Comparison of ENCODE assay signal across 8 cellular contexts in the genomic region with DNA sequence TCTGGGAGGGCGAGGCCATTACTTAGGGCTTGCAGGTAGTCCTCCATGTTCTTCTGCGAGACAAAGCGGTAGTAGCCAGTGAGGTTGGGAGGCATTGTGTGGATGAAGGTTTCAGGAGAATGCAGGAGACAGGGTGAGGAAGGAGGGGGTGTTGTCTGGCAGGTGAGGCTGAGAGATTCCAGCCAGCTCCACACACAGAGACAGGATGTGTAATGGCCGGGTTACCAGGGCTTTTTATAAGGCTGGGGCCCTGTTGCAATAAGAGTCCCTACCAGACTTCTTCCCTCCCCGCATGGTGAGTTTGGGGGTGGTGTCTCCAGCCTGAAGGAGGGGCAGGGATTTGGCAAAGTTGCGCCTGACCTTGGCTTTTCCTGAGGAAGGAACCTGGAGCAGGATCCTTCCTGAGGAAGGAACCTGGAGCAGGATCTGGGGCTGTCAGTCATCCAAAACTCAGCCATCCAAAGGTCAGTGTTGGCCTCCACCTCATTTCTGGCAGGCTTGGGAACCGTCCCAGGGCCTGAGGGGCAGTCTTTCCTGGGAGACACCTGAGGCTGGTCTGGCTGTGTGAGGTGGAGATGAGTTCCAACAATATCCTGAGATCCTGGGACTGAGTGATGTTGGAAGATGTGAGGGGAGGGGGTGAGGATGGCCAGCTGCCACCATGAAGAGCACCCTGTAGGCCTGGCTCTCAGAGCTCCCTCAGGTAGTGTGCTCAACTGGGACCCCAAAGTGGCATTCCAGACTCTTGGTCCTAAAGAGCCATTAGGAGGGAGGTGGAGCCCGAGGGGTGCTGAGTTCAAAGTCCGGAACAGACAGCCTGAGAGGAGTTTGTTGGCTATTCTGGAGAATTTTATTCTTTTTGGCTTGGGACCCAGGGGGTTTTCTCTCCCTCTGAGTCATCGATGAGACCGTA. TPM values are rescaled to one million over a fixed set of nuclear protein-coding genes. Genes with fewer than 3 reads are reported as not detected.
DNase-seq lines count a peak whose midpoint lies in the region; ATAC-seq and TF ChIP-seq lines count a peak whose summit lies in the region.

A gene with protein sequence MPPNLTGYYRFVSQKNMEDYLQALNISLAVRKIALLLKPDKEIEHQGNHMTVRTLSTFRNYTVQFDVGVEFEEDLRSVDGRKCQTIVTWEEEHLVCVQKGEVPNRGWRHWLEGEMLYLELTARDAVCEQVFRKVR (minus strand): TSS at position 209 of the 913 bp plus-strand sequence. CDS start 114 bp downstream, at position 95.

- WGBS in iPS DF 6.9 (ENCODE audit: insufficient coverage, insufficient read length): no CpG with 5 or more reads among the region's 11 CpGs

- no peak for TF ChIP-seq CTCF in HEK293 (tag by site-specific recombination; IDR thresholded peaks at IDR 0.05)
- TF ChIP-seq CTCF in WERI-Rb-1 (IDR thresholded peaks at IDR 0.05; ENCODE audit: low read depth, low read length): no peak

- no peaks in the 10 kb centered on the region for H3K9me3 ChIP-seq in HEK293 (ENCODE audit: control insufficient read depth, insufficient read depth, low read depth, low read length)
- no peaks in the 10 kb centered on the region for H3K9me3 ChIP-seq in WERI-Rb-1 (ENCODE audit: severe bottlenecking)
- H3K9me3 ChIP-seq in iPS DF 6.9 (ENCODE audit: control insufficient read depth, insufficient read depth, low read length): no peaks in the 10 kb centered on the region
- no peaks in the 10 kb centered on the region for H3K9me3 ChIP-seq in skeletal muscle tissue (ENCODE audit: control insufficient read depth in 3 of 3, low read length in 3 of 3)

- no peak for ATAC-seq in GM18520 (IDR thresholded peaks at IDR 0.05; ENCODE audit: unreplicated experiment)
- ATAC-seq in HG03175 (IDR thresholded peaks at IDR 0.05; ENCODE audit: unreplicated experiment): no peak
- no peak for ATAC-seq in HG03025 (IDR thresholded peaks at IDR 0.05; ENCODE audit: low FRiP score, unreplicated experiment)
- no peak for ATAC-seq in GM21723 (IDR thresholded peaks at IDR 0.05; ENCODE audit: unreplicated experiment)

- CTCF ChIA-PET in HEK293 (lab: Yijun Ruan, JAX): interaction anchor here (1.0 to 1.5 kb wide), 2 partner anchors 36 to 260 kb away, joined by 4 to 6 read pairs; partner anchors contain the start of gene C1R

- H3K4me3 ChIP-seq in HEK293 (ENCODE audit: low read depth, low read length) (peak within 1 kb of the TSS; percentile 79), WERI-Rb-1 (ENCODE audit: low read depth, low read length) (peak within 1 kb of the TSS; percentile 71), iPS DF 6.9 (ENCODE audit: low read length) (peak within 1 kb of the TSS; percentile 64; the same call in 1 of the 2 replicates), skeletal muscle tissue (ENCODE audit: low read length in 3 of 3) (peak within 1 kb of the TSS; percentile 69 to 79 (median 70))

- H3K4me1 ChIP-seq in HEK293 (ENCODE audit: control insufficient read depth, insufficient read depth, low read length): peaks cover 3% of the 10 kb centered on the region; the same call in 1 of the 2 replicates
- peaks cover 6% of the 10 kb centered on the region for H3K4me1 ChIP-seq in iPS DF 6.9 (ENCODE audit: control insufficient read depth, insufficient read depth, low read length)
- peaks cover 20 to 30% (median 30%) of the 10 kb centered on the region in 3 donors for H3K4me1 ChIP-seq in skeletal muscle tissue (ENCODE audit: control insufficient read depth in 3 of 3, insufficient read depth in 3 of 3, low read length in 3 of 3)

- H3K9ac ChIP-seq in skeletal muscle tissue (ENCODE audit: low read depth in 1 of 3, low read length in 3 of 3): peak within 1 kb of the TSS; percentile 38 to 75 (median 74)

- H3K36me3 ChIP-seq in HEK293 (ENCODE audit: control insufficient read depth in 2 of 2, insufficient read depth in 1 of 2, low read length in 2 of 2): peaks cover 0 to 12% of the 10 kb centered on the region in 2 experiments; a peak in 1 of 3 replicates
- peaks cover 6% of the 10 kb centered on the region for H3K36me3 ChIP-seq in WERI-Rb-1
- H3K36me3 ChIP-seq in iPS DF 6.9 (ENCODE audit: control insufficient read depth, insufficient read depth, low read length): peaks cover 2% of the 10 kb centered on the region; the same call in 1 of the 2 replicates
- H3K36me3 ChIP-seq in skeletal muscle tissue (ENCODE audit: control insufficient read depth in 3 of 3, insufficient read depth in 3 of 3, low read length in 3 of 3): peaks cover 0 to 4% (median 2%) of the 10 kb centered on the region in 3 donors

- H3K27me3 ChIP-seq in WERI-Rb-1 (ENCODE audit: insufficient read depth, low read depth, severe bottlenecking) (no peaks in the 10 kb centered on the region), iPS DF 6.9 (ENCODE audit: control insufficient read depth, insufficient read depth, low read length) (no peaks in the 10 kb centered on the region; the same call in 1 of the 2 replicates), skeletal muscle tissue (ENCODE audit: control insufficient read depth in 3 of 3, insufficient read depth in 3 of 3, low read length in 3 of 3) (peaks cover 21 to 33% (median 27%) of the 10 kb centered on the region in 3 donors)

- POLR2A ChIA-PET in HEK293 (lab: Yijun Ruan, JAX): no interaction called here

- DNase-seq in WERI-Rb-1 (no peak), iPS DF 6.9 (ENCODE audit: low read depth, low spot score) (no peak)

- H3K27ac ChIP-seq in HEK293 (ENCODE audit: extremely low read depth, low read depth, low read length) (no peak within 1 kb of the TSS; the same call in 1 of the 2 replicates), WERI-Rb-1 (peak within 1 kb of the TSS; percentile 79), iPS DF 6.9 (ENCODE audit: low read length) (no peak within 1 kb of the TSS), skeletal muscle tissue (ENCODE audit: low read depth, low read length) (peak within 1 kb of the TSS; percentile 56)

TF ChIP-seq in HEK293, 187 proteins besides CTCF, POLR2A, EP300 and RAD21 (continues in another document):
- TF ChIP-seq ZBTB17 (tag by site-specific recombination; IDR thresholded peaks at IDR 0.05) (no peak), PRDM1 (tag by site-specific recombination; IDR thresholded peaks at IDR 0.05) (no peak), ZNF610 (tag by site-specific recombination; IDR thresholded peaks at IDR 0.05; ENCODE audit: borderline replicate concordance) (no peak), ZEB2 (tag by site-specific recombination; IDR thresholded peaks at IDR 0.05) (no peak), ZNF600 (tag by site-specific recombination; IDR thresholded peaks at IDR 0.05) (peak; percentile 7; the same call in 1 of the 2 replicates), ZNF776 (tag by site-specific recombination; IDR thresholded peaks at IDR 0.05; ENCODE audit: borderline replicate concordance) (no peak), ZNF157 (tag by site-specific recombination; IDR thresholded peaks at IDR 0.05) (no peak), ZNF670 (tag by site-specific recombination; IDR thresholded peaks at IDR 0.05; ENCODE audit: low read depth) (no peak), ZNF366 (tag by site-specific recombination; conservative IDR thresholded peaks at IDR 0.05) (no peak), PRDM6 (tag by site-specific recombination; IDR thresholded peaks at IDR 0.05) (no peak), ZNF132 (tag by site-specific recombination; IDR thresholded peaks at IDR 0.05; ENCODE audit: borderline replicate concordance) (no peak)
- TF ChIP-seq, protein P1, sequence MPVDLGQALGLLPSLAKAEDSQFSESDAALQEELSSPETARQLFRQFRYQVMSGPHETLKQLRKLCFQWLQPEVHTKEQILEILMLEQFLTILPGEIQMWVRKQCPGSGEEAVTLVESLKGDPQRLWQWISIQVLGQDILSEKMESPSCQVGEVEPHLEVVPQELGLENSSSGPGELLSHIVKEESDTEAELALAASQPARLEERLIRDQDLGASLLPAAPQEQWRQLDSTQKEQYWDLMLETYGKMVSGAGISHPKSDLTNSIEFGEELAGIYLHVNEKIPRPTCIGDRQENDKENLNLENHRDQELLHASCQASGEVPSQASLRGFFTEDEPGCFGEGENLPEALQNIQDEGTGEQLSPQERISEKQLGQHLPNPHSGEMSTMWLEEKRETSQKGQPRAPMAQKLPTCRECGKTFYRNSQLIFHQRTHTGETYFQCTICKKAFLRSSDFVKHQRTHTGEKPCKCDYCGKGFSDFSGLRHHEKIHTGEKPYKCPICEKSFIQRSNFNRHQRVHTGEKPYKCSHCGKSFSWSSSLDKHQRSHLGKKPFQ (tag by site-specific recombination; IDR thresholded peaks at IDR 0.05): no peak
- TF ChIP-seq, protein P2, sequence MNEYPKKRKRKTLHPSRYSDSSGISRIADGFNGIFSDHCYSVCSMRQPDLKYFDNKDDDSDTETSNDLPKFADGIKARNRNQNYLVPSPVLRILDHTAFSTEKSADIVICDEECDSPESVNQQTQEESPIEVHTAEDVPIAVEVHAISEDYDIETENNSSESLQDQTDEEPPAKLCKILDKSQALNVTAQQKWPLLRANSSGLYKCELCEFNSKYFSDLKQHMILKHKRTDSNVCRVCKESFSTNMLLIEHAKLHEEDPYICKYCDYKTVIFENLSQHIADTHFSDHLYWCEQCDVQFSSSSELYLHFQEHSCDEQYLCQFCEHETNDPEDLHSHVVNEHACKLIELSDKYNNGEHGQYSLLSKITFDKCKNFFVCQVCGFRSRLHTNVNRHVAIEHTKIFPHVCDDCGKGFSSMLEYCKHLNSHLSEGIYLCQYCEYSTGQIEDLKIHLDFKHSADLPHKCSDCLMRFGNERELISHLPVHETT (tag by site-specific recombination; IDR thresholded peaks at IDR 0.05): no peak

RNA-seq across cellular contexts. Expression of the gene that starts here (rescaled TPM):
- not detected for total RNA-seq in skeletal muscle tissue

Comparison
In these comparisons a context has a peak if more than half of its experiments do, and no peak if none do; other contexts are left out.
1. H3K27ac ChIP-seq: peak in WERI-Rb-1 (single experiment) and skeletal muscle tissue (single experiment); none in HEK293 (single experiment) and iPS DF 6.9 (single experiment).
2. Peak in every context shown above with its lines, with median percentiles within 50 percentile points of each other: H3K4me3 ChIP-seq.